Comparison of ENCODE assay signal across 2 cellular contexts in genomic region chr2:157866666-157867642, GRCh38.
TF ChIP-seq lines count a peak whose summit lies in the region.

No MANE protein-coding gene starts in this region.

TF ChIP-seq in WTC11, 78 proteins besides CTCF, POLR2A, EP300 and RAD21 (continued from another document):
- TF ChIP-seq ARID4B (CRISPR knock-in tag; IDR thresholded peaks at IDR 0.05; ENCODE audit: borderline replicate concordance) = no peak

TF ChIP-seq in HepG2, 621 proteins besides CTCF, POLR2A, EP300 and RAD21 (continued from another document):
- peak; percentile 49; the same call in 1 of the 2 replicates for TF ChIP-seq POGZ (CRISPR knock-in tag; IDR thresholded peaks at IDR 0.05)
- TF ChIP-seq, protein P1, sequence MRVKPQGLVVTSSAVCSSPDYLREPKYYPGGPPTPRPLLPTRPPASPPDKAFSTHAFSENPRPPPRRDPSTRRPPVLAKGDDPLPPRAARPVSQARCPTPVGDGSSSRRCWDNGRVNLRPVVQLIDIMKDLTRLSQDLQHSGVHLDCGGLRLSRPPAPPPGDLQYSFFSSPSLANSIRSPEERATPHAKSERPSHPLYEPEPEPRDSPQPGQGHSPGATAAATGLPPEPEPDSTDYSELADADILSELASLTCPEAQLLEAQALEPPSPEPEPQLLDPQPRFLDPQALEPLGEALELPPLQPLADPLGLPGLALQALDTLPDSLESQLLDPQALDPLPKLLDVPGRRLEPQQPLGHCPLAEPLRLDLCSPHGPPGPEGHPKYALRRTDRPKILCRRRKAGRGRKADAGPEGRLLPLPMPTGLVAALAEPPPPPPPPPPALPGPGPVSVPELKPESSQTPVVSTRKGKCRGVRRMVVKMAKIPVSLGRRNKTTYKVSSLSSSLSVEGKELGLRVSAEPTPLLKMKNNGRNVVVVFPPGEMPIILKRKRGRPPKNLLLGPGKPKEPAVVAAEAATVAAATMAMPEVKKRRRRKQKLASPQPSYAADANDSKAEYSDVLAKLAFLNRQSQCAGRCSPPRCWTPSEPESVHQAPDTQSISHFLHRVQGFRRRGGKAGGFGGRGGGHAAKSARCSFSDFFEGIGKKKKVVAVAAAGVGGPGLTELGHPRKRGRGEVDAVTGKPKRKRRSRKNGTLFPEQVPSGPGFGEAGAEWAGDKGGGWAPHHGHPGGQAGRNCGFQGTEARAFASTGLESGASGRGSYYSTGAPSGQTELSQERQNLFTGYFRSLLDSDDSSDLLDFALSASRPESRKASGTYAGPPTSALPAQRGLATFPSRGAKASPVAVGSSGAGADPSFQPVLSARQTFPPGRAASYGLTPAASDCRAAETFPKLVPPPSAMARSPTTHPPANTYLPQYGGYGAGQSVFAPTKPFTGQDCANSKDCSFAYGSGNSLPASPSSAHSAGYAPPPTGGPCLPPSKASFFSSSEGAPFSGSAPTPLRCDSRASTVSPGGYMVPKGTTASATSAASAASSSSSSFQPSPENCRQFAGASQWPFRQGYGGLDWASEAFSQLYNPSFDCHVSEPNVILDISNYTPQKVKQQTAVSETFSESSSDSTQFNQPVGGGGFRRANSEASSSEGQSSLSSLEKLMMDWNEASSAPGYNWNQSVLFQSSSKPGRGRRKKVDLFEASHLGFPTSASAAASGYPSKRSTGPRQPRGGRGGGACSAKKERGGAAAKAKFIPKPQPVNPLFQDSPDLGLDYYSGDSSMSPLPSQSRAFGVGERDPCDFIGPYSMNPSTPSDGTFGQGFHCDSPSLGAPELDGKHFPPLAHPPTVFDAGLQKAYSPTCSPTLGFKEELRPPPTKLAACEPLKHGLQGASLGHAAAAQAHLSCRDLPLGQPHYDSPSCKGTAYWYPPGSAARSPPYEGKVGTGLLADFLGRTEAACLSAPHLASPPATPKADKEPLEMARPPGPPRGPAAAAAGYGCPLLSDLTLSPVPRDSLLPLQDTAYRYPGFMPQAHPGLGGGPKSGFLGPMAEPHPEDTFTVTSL (CRISPR knock-in tag; IDR thresholded peaks at IDR 0.05; ENCODE audit: borderline replicate concordance) = peak; percentile 57; the same call in 1 of the 2 replicates
- peak; percentile 2; the same call in 1 of the 2 replicates for TF ChIP-seq HNF4G (IDR thresholded peaks at IDR 0.05; ENCODE audit: borderline replicate concordance, low read depth, low read length)
- no peak for TF ChIP-seq HNF4G (CRISPR knock-in tag; IDR thresholded peaks at IDR 0.05; ENCODE audit: borderline replicate concordance, low read depth)
- TF ChIP-seq, protein P2, sequence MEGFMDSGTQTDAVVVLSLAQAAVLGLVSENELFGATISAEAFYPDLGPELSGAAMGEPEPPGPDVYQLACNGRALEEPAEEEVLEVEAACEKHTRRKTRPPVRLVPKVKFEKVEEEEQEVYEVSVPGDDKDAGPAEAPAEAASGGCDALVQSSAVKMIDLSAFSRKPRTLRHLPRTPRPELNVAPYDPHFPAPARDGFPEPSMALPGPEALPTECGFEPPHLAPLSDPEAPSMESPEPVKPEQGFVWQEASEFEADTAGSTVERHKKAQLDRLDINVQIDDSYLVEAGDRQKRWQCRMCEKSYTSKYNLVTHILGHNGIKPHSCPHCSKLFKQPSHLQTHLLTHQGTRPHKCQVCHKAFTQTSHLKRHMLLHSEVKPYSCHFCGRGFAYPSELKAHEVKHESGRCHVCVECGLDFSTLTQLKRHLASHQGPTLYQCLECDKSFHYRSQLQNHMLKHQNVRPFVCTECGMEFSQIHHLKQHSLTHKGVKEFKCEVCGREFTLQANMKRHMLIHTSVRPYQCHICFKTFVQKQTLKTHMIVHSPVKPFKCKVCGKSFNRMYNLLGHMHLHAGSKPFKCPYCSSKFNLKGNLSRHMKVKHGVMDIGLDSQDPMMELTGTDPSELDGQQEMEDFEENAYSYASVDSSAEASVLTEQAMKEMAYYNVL (CRISPR knock-in tag; IDR thresholded peaks at IDR 0.05; ENCODE audit: borderline replicate concordance) = peak; percentile 67; the same call in 1 of the 2 replicates
- no peak for TF ChIP-seq ZNF280B (CRISPR knock-in tag; IDR thresholded peaks at IDR 0.05; ENCODE audit: borderline replicate concordance)
- peak; percentile 10; the same call in 1 of the 2 replicates for TF ChIP-seq HNF4A (CRISPR knock-in tag; IDR thresholded peaks at IDR 0.05)
- TF ChIP-seq, protein P3, sequence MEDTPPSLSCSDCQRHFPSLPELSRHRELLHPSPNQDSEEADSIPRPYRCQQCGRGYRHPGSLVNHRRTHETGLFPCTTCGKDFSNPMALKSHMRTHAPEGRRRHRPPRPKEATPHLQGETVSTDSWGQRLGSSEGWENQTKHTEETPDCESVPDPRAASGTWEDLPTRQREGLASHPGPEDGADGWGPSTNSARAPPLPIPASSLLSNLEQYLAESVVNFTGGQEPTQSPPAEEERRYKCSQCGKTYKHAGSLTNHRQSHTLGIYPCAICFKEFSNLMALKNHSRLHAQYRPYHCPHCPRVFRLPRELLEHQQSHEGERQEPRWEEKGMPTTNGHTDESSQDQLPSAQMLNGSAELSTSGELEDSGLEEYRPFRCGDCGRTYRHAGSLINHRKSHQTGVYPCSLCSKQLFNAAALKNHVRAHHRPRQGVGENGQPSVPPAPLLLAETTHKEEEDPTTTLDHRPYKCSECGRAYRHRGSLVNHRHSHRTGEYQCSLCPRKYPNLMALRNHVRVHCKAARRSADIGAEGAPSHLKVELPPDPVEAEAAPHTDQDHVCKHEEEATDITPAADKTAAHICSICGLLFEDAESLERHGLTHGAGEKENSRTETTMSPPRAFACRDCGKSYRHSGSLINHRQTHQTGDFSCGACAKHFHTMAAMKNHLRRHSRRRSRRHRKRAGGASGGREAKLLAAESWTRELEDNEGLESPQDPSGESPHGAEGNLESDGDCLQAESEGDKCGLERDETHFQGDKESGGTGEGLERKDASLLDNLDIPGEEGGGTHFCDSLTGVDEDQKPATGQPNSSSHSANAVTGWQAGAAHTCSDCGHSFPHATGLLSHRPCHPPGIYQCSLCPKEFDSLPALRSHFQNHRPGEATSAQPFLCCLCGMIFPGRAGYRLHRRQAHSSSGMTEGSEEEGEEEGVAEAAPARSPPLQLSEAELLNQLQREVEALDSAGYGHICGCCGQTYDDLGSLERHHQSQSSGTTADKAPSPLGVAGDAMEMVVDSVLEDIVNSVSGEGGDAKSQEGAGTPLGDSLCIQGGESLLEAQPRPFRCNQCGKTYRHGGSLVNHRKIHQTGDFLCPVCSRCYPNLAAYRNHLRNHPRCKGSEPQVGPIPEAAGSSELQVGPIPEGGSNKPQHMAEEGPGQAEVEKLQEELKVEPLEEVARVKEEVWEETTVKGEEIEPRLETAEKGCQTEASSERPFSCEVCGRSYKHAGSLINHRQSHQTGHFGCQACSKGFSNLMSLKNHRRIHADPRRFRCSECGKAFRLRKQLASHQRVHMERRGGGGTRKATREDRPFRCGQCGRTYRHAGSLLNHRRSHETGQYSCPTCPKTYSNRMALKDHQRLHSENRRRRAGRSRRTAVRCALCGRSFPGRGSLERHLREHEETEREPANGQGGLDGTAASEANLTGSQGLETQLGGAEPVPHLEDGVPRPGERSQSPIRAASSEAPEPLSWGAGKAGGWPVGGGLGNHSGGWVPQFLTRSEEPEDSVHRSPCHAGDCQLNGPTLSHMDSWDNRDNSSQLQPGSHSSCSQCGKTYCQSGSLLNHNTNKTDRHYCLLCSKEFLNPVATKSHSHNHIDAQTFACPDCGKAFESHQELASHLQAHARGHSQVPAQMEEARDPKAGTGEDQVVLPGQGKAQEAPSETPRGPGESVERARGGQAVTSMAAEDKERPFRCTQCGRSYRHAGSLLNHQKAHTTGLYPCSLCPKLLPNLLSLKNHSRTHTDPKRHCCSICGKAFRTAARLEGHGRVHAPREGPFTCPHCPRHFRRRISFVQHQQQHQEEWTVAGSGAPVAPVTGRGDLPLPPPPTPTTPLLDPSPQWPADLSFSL (CRISPR knock-in tag; IDR thresholded peaks at IDR 0.05) = no peak
- TF ChIP-seq ZEB1 (IDR thresholded peaks at IDR 0.05; ENCODE audit: insufficient replicate concordance, low read depth) = peak; percentile 23
- 0 out of 2 replicates have a peak, but pooled peaks have one; percentile 15 for TF ChIP-seq LCORL (IDR thresholded peaks at IDR 0.05)
- TF ChIP-seq LCORL (CRISPR knock-in tag; IDR thresholded peaks at IDR 0.05) = no peak
- no peak for TF ChIP-seq PBX3 (CRISPR knock-in tag; IDR thresholded peaks at IDR 0.05; ENCODE audit: borderline replicate concordance)
- TF ChIP-seq ZNF670 (CRISPR knock-in tag; IDR thresholded peaks at IDR 0.05; ENCODE audit: borderline replicate concordance) = no peak
- no peak for TF ChIP-seq DBP (CRISPR knock-in tag; IDR thresholded peaks at IDR 0.05; ENCODE audit: not compliant biosample characterization)
- TF ChIP-seq ZNF501 (CRISPR knock-in tag; IDR thresholded peaks at IDR 0.05) = no peak
- 0 out of 2 replicates have a peak, but pooled peaks have one; percentile 23 for TF ChIP-seq NR2F6 (IDR thresholded peaks at IDR 0.05)
- no peak for TF ChIP-seq NR2F6 (CRISPR knock-in tag; IDR thresholded peaks at IDR 0.05)
- TF ChIP-seq, protein P4, sequence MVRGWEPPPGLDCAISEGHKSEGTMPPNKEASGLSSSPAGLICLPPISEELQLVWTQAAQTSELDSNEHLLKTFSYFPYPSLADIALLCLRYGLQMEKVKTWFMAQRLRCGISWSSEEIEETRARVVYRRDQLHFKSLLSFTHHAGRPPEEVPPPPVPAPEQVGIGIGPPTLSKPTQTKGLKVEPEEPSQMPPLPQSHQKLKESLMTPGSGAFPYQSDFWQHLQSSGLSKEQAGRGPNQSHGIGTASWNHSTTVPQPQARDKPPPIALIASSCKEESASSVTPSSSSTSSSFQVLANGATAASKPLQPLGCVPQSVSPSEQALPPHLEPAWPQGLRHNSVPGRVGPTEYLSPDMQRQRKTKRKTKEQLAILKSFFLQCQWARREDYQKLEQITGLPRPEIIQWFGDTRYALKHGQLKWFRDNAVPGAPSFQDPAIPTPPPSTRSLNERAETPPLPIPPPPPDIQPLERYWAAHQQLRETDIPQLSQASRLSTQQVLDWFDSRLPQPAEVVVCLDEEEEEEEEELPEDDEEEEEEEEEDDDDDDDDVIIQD (CRISPR knock-in tag; IDR thresholded peaks at IDR 0.05; ENCODE audit: low read depth) = 0 out of 2 replicates have a peak, but pooled peaks have one; percentile 40
- TF ChIP-seq EHMT2 (IDR thresholded peaks at IDR 0.05; ENCODE audit: borderline replicate concordance, low read depth, low read length) = peak; percentile 52; the same call in 1 of the 2 replicates
- no peak for TF ChIP-seq SOX6 (IDR thresholded peaks at IDR 0.05)
- TF ChIP-seq SOX6 (CRISPR knock-in tag; IDR thresholded peaks at IDR 0.05) = 0 out of 2 replicates have a peak, but pooled peaks have one; percentile 34
- no peak for TF ChIP-seq KAT8 (CRISPR knock-in tag; IDR thresholded peaks at IDR 0.05)
- TF ChIP-seq HNF1B (CRISPR knock-in tag; IDR thresholded peaks at IDR 0.05) = peak; percentile 48; the same call in 1 of the 2 replicates
- TF ChIP-seq TBX2 (CRISPR knock-in tag; IDR thresholded peaks at IDR 0.05; ENCODE audit: borderline replicate concordance) = no peak
- 0 out of 2 replicates have a peak, but pooled peaks have one; percentile 42 for TF ChIP-seq SETDB1 (CRISPR knock-in tag; IDR thresholded peaks at IDR 0.05; ENCODE audit: borderline replicate concordance)
- peak; percentile 50; the same call in 1 of the 2 replicates for TF ChIP-seq WIZ (CRISPR knock-in tag; IDR thresholded peaks at IDR 0.05)
- TF ChIP-seq ZNF30 (CRISPR knock-in tag; IDR thresholded peaks at IDR 0.05) = no peak
- TF ChIP-seq ETV6 (CRISPR knock-in tag; conservative IDR thresholded peaks at IDR 0.05) = no peak
- peak; percentile 75 for TF ChIP-seq ZNF644 (CRISPR knock-in tag; IDR thresholded peaks at IDR 0.05; ENCODE audit: low read depth)
- 0 out of 2 replicates have a peak, but pooled peaks have one; percentile 29 for TF ChIP-seq SP2 (CRISPR knock-in tag; IDR thresholded peaks at IDR 0.05)
- TF ChIP-seq TEAD3 (CRISPR knock-in tag; optimal IDR thresholded peaks at IDR 0.05; ENCODE audit: borderline replicate concordance) = peak; percentile 18
